1 cellular context compared by ENCODE assay signal in genomic region chr11:9460322-9461067, GRCh38.
A peak's percentile ranks its signal among the peaks of the same experiment; 100 is the strongest.
TF ChIP-seq lines count a peak whose summit lies in the region.

Gene ZNF143 (plus strand): TSS chr11:9461012. CDS start chr11:9471309, 10,297 bp downstream.

TF ChIP-seq in HepG2, 621 proteins besides CTCF, POLR2A, EP300 and RAD21 (continued from another document and continues in another):
- TF ChIP-seq ZNF276 (CRISPR knock-in tag; IDR thresholded peaks at IDR 0.05; ENCODE audit: low read depth) (0 out of 2 replicates have a peak, but pooled peaks have one; percentile 42), ZFP82 (CRISPR knock-in tag; IDR thresholded peaks at IDR 0.05; ENCODE audit: borderline replicate concordance) (peak; percentile 65), ZGPAT (CRISPR knock-in tag; IDR thresholded peaks at IDR 0.05) (no peak), POGZ (CRISPR knock-in tag; IDR thresholded peaks at IDR 0.05) (peak; percentile 80), ELK4 (CRISPR knock-in tag; IDR thresholded peaks at IDR 0.05; ENCODE audit: borderline replicate concordance) (no peak), MLXIP (CRISPR knock-in tag; IDR thresholded peaks at IDR 0.05; ENCODE audit: borderline replicate concordance) (no peak), ZBTB34 (CRISPR knock-in tag; IDR thresholded peaks at IDR 0.05) (no peak), ZNF720 (CRISPR knock-in tag; IDR thresholded peaks at IDR 0.05) (no peak), FUBP1 (CRISPR knock-in tag; IDR thresholded peaks at IDR 0.05; ENCODE audit: borderline replicate concordance) (no peak), IKZF1 (IDR thresholded peaks at IDR 0.05) (no peak), ZBED4 (CRISPR knock-in tag; IDR thresholded peaks at IDR 0.05; ENCODE audit: borderline replicate concordance) (no peak), JDP2 (CRISPR knock-in tag; IDR thresholded peaks at IDR 0.05; ENCODE audit: borderline replicate concordance) (no peak; the same call in 1 of the 2 replicates), SNAPC5 (CRISPR knock-in tag; IDR thresholded peaks at IDR 0.05; ENCODE audit: borderline replicate concordance) (peak; percentile 82; the same call in 1 of the 2 replicates), GZF1 (CRISPR knock-in tag; IDR thresholded peaks at IDR 0.05) (no peak), TEAD3 (CRISPR knock-in tag; optimal IDR thresholded peaks at IDR 0.05; ENCODE audit: borderline replicate concordance) (no peak), ZBTB4 (CRISPR knock-in tag; IDR thresholded peaks at IDR 0.05; ENCODE audit: borderline replicate concordance) (peak; percentile 75; the same call in 1 of the 2 replicates), ZNF3 (CRISPR knock-in tag; IDR thresholded peaks at IDR 0.05) (no peak), ZMYM4 (CRISPR knock-in tag; IDR thresholded peaks at IDR 0.05) (peak; percentile 70), ZNF747 (CRISPR knock-in tag; IDR thresholded peaks at IDR 0.05; ENCODE audit: borderline replicate concordance) (peak; percentile 65; the same call in 1 of the 2 replicates), E2F5 (CRISPR knock-in tag; conservative IDR thresholded peaks at IDR 0.05) (no peak), ATRX (CRISPR knock-in tag; IDR thresholded peaks at IDR 0.05; ENCODE audit: borderline replicate concordance) (no peak), ZNF639 (CRISPR knock-in tag; conservative IDR thresholded peaks at IDR 0.05) (peak; percentile 46; the same call in 1 of the 2 replicates), ZBTB39 (CRISPR knock-in tag; IDR thresholded peaks at IDR 0.05) (peak; percentile 66; the same call in 1 of the 2 replicates), MAX (IDR thresholded peaks at IDR 0.05) (peak; percentile 61), ZSCAN20 (CRISPR knock-in tag; IDR thresholded peaks at IDR 0.05; ENCODE audit: borderline replicate concordance) (no peak), ZNF652 (CRISPR knock-in tag; IDR thresholded peaks at IDR 0.05; ENCODE audit: borderline replicate concordance, low read depth) (no peak), ZBTB8A (CRISPR knock-in tag; IDR thresholded peaks at IDR 0.05; ENCODE audit: borderline replicate concordance, low read depth) (no peak), SETDB1 (CRISPR knock-in tag; IDR thresholded peaks at IDR 0.05; ENCODE audit: borderline replicate concordance) (no peak)
